18 cellular contexts compared by ENCODE assay signal in the genomic region with DNA sequence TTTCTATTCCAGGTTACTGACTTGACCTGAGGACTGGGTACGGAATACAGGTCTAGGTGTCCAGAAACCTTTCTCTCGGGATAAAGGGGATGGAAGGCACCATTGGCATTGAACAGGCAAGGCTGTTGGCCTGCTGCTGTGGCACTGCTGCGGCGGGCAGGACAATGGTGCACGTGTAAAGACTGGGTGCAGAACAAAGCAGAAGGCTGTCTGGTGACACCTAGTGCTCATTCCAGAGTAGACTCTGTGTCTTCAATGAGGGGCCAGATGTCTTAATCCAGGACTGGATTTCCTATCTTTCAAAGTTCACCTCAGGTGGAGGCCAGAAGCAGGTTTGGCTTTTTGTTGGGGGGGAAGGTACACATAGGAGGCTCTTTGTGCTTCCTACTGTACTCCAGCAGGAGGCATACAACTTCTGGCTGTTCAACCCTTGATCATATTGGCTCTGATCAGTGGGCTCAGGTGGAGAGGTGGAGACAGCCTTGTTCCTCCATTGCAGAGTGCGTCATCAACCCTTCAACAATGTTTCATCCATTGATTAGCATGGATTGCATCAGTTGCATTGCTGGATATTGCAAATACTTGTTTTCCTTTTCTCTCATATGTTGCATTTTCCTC. TPM values are rescaled to one million over a fixed set of nuclear protein-coding genes. Genes with fewer than 3 reads are reported as not detected.
"Had no signal": no experiment of that assay in that cellular context is flagged by ENCODE, and none has a peak within 500 bp of the region (broad histone marks: within the 10 kb centered on the region; RNA-seq: fewer than 3 reads in every experiment).

No MANE protein-coding gene starts in this region.

RNA-seq across cellular contexts. Expression of gene MAGEA11, which starts 34.6 kb away (rescaled TPM):
- total RNA-seq: activated CD4-positive, alpha-beta memory T cell treated with anti-CD3 and anti-CD28 coated beads, Interleukin-2, amount 10 ng/mL, durations not matched to agents 7 days and 5 days; activated CD4-positive, alpha-beta T cell treated with anti-CD3 and anti-CD28 coated beads, Interleukin-2, amount 10 ng/mL, durations not matched to agents 24 days and 14 days; aorta; colonic mucosa; dorsolateral prefrontal cortex; gastroesophageal sphincter; left cardiac atrium; lower lobe of right lung; mesenteric fat pad; naive thymus-derived CD4-positive, alpha-beta T cell; neural crest cell; occipital lobe; sciatic nerve; vagina had no signal
- polyA plus RNA-seq: adipose tissue; aorta; naive thymus-derived CD4-positive, alpha-beta T cell; small intestine had no signal

RNA-seq across cellular contexts. Expression of gene MAGEA9, which starts 35.2 kb away (rescaled TPM):
- total RNA-seq: activated CD4-positive, alpha-beta memory T cell treated with anti-CD3 and anti-CD28 coated beads, Interleukin-2, amount 10 ng/mL, durations not matched to agents 7 days and 5 days; activated CD4-positive, alpha-beta T cell treated with anti-CD3 and anti-CD28 coated beads, Interleukin-2, amount 10 ng/mL, durations not matched to agents 24 days and 14 days; aorta; colonic mucosa; dorsolateral prefrontal cortex; esophagus squamous epithelium; gastroesophageal sphincter; left cardiac atrium; lower lobe of right lung; mesenteric fat pad; naive thymus-derived CD4-positive, alpha-beta T cell; neural crest cell; occipital lobe; sciatic nerve; testis; vagina had no signal
- polyA plus RNA-seq: adipose tissue; aorta; naive thymus-derived CD4-positive, alpha-beta T cell; small intestine had no signal
